1 cellular context compared by ENCODE assay signal in genomic region chr1:211697356-211697755, GRCh38.
TF ChIP-seq lines count a peak whose summit lies in the region.

No MANE protein-coding gene starts in this region.

TF ChIP-seq in SK-N-SH, 30 proteins besides CTCF, POLR2A, EP300 and RAD21 (continued from another document):
- TF ChIP-seq, protein P1, sequence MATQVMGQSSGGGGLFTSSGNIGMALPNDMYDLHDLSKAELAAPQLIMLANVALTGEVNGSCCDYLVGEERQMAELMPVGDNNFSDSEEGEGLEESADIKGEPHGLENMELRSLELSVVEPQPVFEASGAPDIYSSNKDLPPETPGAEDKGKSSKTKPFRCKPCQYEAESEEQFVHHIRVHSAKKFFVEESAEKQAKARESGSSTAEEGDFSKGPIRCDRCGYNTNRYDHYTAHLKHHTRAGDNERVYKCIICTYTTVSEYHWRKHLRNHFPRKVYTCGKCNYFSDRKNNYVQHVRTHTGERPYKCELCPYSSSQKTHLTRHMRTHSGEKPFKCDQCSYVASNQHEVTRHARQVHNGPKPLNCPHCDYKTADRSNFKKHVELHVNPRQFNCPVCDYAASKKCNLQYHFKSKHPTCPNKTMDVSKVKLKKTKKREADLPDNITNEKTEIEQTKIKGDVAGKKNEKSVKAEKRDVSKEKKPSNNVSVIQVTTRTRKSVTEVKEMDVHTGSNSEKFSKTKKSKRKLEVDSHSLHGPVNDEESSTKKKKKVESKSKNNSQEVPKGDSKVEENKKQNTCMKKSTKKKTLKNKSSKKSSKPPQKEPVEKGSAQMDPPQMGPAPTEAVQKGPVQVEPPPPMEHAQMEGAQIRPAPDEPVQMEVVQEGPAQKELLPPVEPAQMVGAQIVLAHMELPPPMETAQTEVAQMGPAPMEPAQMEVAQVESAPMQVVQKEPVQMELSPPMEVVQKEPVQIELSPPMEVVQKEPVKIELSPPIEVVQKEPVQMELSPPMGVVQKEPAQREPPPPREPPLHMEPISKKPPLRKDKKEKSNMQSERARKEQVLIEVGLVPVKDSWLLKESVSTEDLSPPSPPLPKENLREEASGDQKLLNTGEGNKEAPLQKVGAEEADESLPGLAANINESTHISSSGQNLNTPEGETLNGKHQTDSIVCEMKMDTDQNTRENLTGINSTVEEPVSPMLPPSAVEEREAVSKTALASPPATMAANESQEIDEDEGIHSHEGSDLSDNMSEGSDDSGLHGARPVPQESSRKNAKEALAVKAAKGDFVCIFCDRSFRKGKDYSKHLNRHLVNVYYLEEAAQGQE (IDR thresholded peaks at IDR 0.05; ENCODE audit: low read depth, low read length) = no peak
- TF ChIP-seq TEAD4 (IDR thresholded peaks at IDR 0.05; ENCODE audit: borderline replicate concordance, insufficient read depth) (no peak), SIN3A (IDR thresholded peaks at IDR 0.05; ENCODE audit: borderline replicate concordance, low read depth, low read length) (no peak), GATA2 (CRISPR knock-in tag; IDR thresholded peaks at IDR 0.05) (no peak), CHD2 (IDR thresholded peaks at IDR 0.05; ENCODE audit: low read length, partially characterized antibody) (no peak), NFIC (IDR thresholded peaks at IDR 0.05; ENCODE audit: borderline replicate concordance) (no peak), RXRA (IDR thresholded peaks at IDR 0.05; ENCODE audit: borderline replicate concordance, low read depth) (no peak), NRF1 (IDR thresholded peaks at IDR 0.05; ENCODE audit: low read depth, low read length) (no peak), POLR2AphosphoS5 (IDR thresholded peaks at IDR 0.05; ENCODE audit: low read depth, low read length) (no peak), ELF1 (IDR thresholded peaks at IDR 0.05) (no peak)
